26 cellular contexts compared by ENCODE assay signal in genomic region chr12:19212245-19212644, GRCh38.
"Had no signal": no experiment of that assay in that cellular context is flagged by ENCODE, and none has a peak within 500 bp of the region (broad histone marks: within the 10 kb centered on the region; RNA-seq: fewer than 3 reads in every experiment).

No MANE protein-coding gene starts in this region.

- FAIRE-seq: pancreas, small intestine had no signal

- DNase-seq: naive thymus-derived CD8-positive, alpha-beta T cell; nephron progenitor cell; nucleus accumbens; pancreas; psoas muscle; right cardiac atrium; right lobe of liver; sigmoid colon; small intestine; stimulated activated CD4-positive, alpha-beta T cell treated with anti-CD3 and anti-CD28 coated beads, Interleukin-15, amount 100 ng/mL, for 24 hours; stimulated activated CD4-positive, alpha-beta T cell treated with anti-CD3 and anti-CD28 coated beads, Interleukin-2, amount 100 ng/mL, for 24 hours; stimulated activated CD4-positive, alpha-beta T cell treated with anti-CD3 and anti-CD28 coated beads, Interleukin-2, amount 100 ng/mL, for 48 hours; stimulated activated CD4-positive, alpha-beta T cell treated with anti-CD3 and anti-CD28 coated beads, Interleukin-4, amount 100 ng/mL, for 24 hours; stimulated activated naive B cell treated with anti-CD40 and anti-IgM and Interleukin-4, amounts not matched to agents 10 μg/mL and 1 μg/mL and 100 μg/mL, for 72 hours; stimulated activated naive CD4-positive, alpha-beta T cell treated with Interleukin-2 at 50 U/mL for 16 hours; stomach; tibial artery; transverse colon; upper lobe of right lung; uterus had no signal

- H3K27me3 Mint-ChIP-seq: progenitor cell of endocrine pancreas; stimulated activated naive B cell treated with anti-CD40 and anti-IgM and Interleukin-4, amounts not matched to agents 10 μg/mL and 1 μg/mL and 100 μg/mL, for 72 hours; type B pancreatic cell had no signal

- ATAC-seq: naive thymus-derived CD8-positive, alpha-beta T cell; natural killer cell treated with Interleukin-12 subunit alpha and Interleukin-12 subunit beta and Interleukin-15 and Interleukin-18, amount 100 ng/mL, for 72 hours; pancreas; psoas muscle; right cardiac atrium; right lobe of liver; stimulated activated effector memory CD8-positive, alpha-beta T cell treated with anti-CD3 and anti-CD28 coated beads, Interleukin-12 subunit alpha, Interleukin-12 subunit beta, amount 100 ng/mL, for 72 hours; stimulated activated naive B cell treated with anti-CD40 and anti-IgM and Interleukin-4, amounts not matched to agents 10 μg/mL and 1 μg/mL and 100 μg/mL, for 72 hours; upper lobe of right lung had no signal

- H3K4me3 Mint-ChIP-seq: naive thymus-derived CD8-positive, alpha-beta T cell; natural killer cell treated with Interleukin-12 subunit alpha and Interleukin-12 subunit beta and Interleukin-15 and Interleukin-18, amount 100 ng/mL, for 72 hours; nephron progenitor cell; neural crest cell; stimulated activated effector memory CD8-positive, alpha-beta T cell treated with anti-CD3 and anti-CD28 coated beads, Interleukin-12 subunit alpha, Interleukin-12 subunit beta, amount 100 ng/mL, for 72 hours; stimulated activated naive B cell treated with anti-CD40 and anti-IgM and Interleukin-4, amounts not matched to agents 10 μg/mL and 1 μg/mL and 100 μg/mL, for 72 hours; stimulated activated naive CD8-positive, alpha-beta T cell treated with anti-CD3 and anti-CD28 coated beads, Interleukin-15, Interleukin-2, amounts not matched to agents 100 ng/mL and 50 ng/mL, for 24 hours; type B pancreatic cell had no signal

- H3K4me1 Mint-ChIP-seq: naive thymus-derived CD8-positive, alpha-beta T cell; nephron progenitor cell; stimulated activated effector memory CD8-positive, alpha-beta T cell treated with anti-CD3 and anti-CD28 coated beads, Interleukin-12 subunit alpha, Interleukin-12 subunit beta, amount 100 ng/mL, for 72 hours; stimulated activated naive B cell treated with anti-CD40 and anti-IgM and Interleukin-4, amounts not matched to agents 10 μg/mL and 1 μg/mL and 100 μg/mL, for 72 hours had no signal

- H3K36me3 Mint-ChIP-seq: stimulated activated effector memory CD8-positive, alpha-beta T cell treated with anti-CD3 and anti-CD28 coated beads, Interleukin-12 subunit alpha, Interleukin-12 subunit beta, amount 100 ng/mL, for 72 hours had no signal

- H3K9me3 Mint-ChIP-seq: natural killer cell treated with Interleukin-12 subunit alpha and Interleukin-12 subunit beta and Interleukin-15 and Interleukin-18, amount 100 ng/mL, for 72 hours; stimulated activated effector memory CD8-positive, alpha-beta T cell treated with anti-CD3 and anti-CD28 coated beads, Interleukin-12 subunit alpha, Interleukin-12 subunit beta, amount 100 ng/mL, for 72 hours had no signal

- H3K27ac Mint-ChIP-seq: naive thymus-derived CD8-positive, alpha-beta T cell; natural killer cell treated with Interleukin-12 subunit alpha and Interleukin-12 subunit beta and Interleukin-15 and Interleukin-18, amount 100 ng/mL, for 72 hours; nephron progenitor cell; progenitor cell of endocrine pancreas; stimulated activated effector memory CD8-positive, alpha-beta T cell treated with anti-CD3 and anti-CD28 coated beads, Interleukin-12 subunit alpha, Interleukin-12 subunit beta, amount 100 ng/mL, for 72 hours; stimulated activated naive B cell treated with anti-CD40 and anti-IgM and Interleukin-4, amounts not matched to agents 10 μg/mL and 1 μg/mL and 100 μg/mL, for 72 hours; stimulated activated naive CD8-positive, alpha-beta T cell treated with anti-CD3 and anti-CD28 coated beads, Interleukin-15, Interleukin-2, amounts not matched to agents 100 ng/mL and 50 ng/mL, for 24 hours; type B pancreatic cell had no signal
